Comparison of ENCODE assay signal across 1 cellular context in genomic region chr15:24678485-24678884, GRCh38.
TF ChIP-seq lines count a peak whose summit lies in the region.

No MANE protein-coding gene starts in this region.

TF ChIP-seq in HepG2, 621 proteins besides CTCF, POLR2A, EP300 and RAD21:
- TF ChIP-seq REST (IDR thresholded peaks at IDR 0.05; ENCODE audit: borderline replicate concordance in 1 of 2, low read depth in 1 of 2, low read length in 2 of 2) (no peak), FOXA3 (CRISPR knock-in tag; IDR thresholded peaks at IDR 0.05) (no peak), STAG1 (CRISPR knock-in tag; IDR thresholded peaks at IDR 0.05) (peak; percentile 55)
